Comparison of ENCODE assay signal across 31 cellular contexts in the genomic region with DNA sequence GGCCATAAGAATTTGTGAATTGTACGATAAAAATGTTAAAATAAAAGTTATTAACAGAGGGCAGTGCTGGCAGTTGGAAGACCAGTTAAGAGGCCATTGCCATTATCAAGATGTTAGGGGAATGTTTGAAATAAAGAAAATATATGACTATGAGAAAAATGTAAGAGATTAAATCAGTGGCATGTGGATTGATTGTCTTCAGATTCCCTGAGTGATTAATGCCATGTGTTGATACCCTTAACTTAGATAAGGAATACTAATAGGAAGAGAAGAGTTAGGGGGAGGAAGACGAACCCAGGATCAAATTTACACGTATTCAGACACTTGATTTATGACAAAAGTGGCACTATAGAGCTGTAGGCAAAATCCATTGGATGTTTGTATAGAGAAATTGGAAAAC.
"Had no signal": no experiment of that assay in that cellular context is flagged by ENCODE, and none has a peak within 500 bp of the region (broad histone marks: within the 10 kb centered on the region; RNA-seq: fewer than 3 reads in every experiment).

No MANE protein-coding gene starts in this region.

- H3K36me3 ChIP-seq: adrenal gland, Peyer's patch had no signal

- H3K27me3 ChIP-seq: adrenal gland, Peyer's patch, SJSA1 had no signal

- H3K9ac ChIP-seq: KMS-11 had no signal

- DNase-seq: activated CD4-positive, alpha-beta T cell treated with anti-CD3 and anti-CD28 coated beads, Interleukin-2, amount 50 U/mL, for 4 hours; activated CD8-positive, alpha-beta T cell treated with anti-CD3 and anti-CD28 coated beads for 36 hours; activated effector memory CD4-positive, alpha-beta T cell treated with anti-CD3 and anti-CD28 coated beads, Interleukin-2, amount 50 U/mL, for 16 hours; activated naive CD4-positive, alpha-beta T cell treated with Interleukin-2 at 50 U/mL for 16 hours; activated T-cell treated with anti-CD3 and anti-CD28 coated beads, Interleukin-2, amount 50 U/mL, for 1 hour; activated T-cell treated with anti-CD3 and anti-CD28 coated beads, Interleukin-2, amount 50 U/mL, for 72 hours; adrenal gland; caudate nucleus; cerebellar nuclear complex; MM.1S; MV-4-11; NCI-H1092; NCI-H1436 treated with DMSO at 0.1 percent for 48 hours; NCI-H187; NCI-H2029 treated with DMSO at 0.1 percent for 48 hours; NCI-H2107; NCI-H2171; NCI-H510A; NCI-H526; Peyer's patch; RPMI8226; SHP77 treated with DMSO at 0.1 percent for 48 hours; SW 1271; T-helper 1 cell; T-helper 2 cell; T-helper 9 cell had no signal

- H3K4me3 ChIP-seq: adrenal gland, Peyer's patch, SJSA1 had no signal

- H3K4me1 ChIP-seq: SJSA1 had no signal

- FAIRE-seq: bronchial epithelial cell had no signal

- H3K4me2 ChIP-seq: KMS-11 had no signal

- H3K27ac ChIP-seq: adrenal gland, KMS-11, SJSA1 had no signal

- H3K9me3 ChIP-seq: adrenal gland, SJSA1 had no signal

- ATAC-seq: activated CD8-positive, alpha-beta T cell treated with anti-CD3 and anti-CD28 coated beads for 36 hours; activated naive CD4-positive, alpha-beta T cell treated with anti-CD3 and anti-CD28 coated beads, Interleukin-2, amount 50 U/mL, for 72 hours; activated T-cell treated with anti-CD3 and anti-CD28 coated beads, Interleukin-2, amount 50 U/mL, for 72 hours; activated T-helper 17 cell treated with anti-CD3 and anti-CD28 coated beads, Interleukin-2, amount 50 U/mL, for 72 hours had no signal
